9 cellular contexts compared by ENCODE assay signal in genomic region chr6:167094436-167094819, GRCh38. TPM values are rescaled to one million over a fixed set of nuclear protein-coding genes. Genes with fewer than 3 reads are reported as not detected.
DNase-seq lines count a peak whose midpoint lies in the region; ATAC-seq and TF ChIP-seq lines count a peak whose summit lies in the region.
"Had no signal": no experiment of that assay in that cellular context is flagged by ENCODE, and none has a peak within 500 bp of the region (broad histone marks: within the 10 kb centered on the region; RNA-seq: fewer than 3 reads in every experiment).

No MANE protein-coding gene starts in this region.

- no peaks in the 10 kb centered on the region for H3K36me3 ChIP-seq in GM06990 (ENCODE audit: control insufficient read depth, insufficient read depth, low read length)
- H3K36me3 ChIP-seq in endodermal cell (ENCODE audit: control insufficient read depth, insufficient read depth, low read length): no peaks in the 10 kb centered on the region
- H3K36me3 ChIP-seq in mucosa of descending colon (ENCODE audit: low read depth): no peaks in the 10 kb centered on the region
- H3K36me3 ChIP-seq: HAP-1 had no signal

- peaks cover 18% of the 10 kb centered on the region for H3K4me1 ChIP-seq in endodermal cell (ENCODE audit: control insufficient read depth, insufficient read depth, low read length)
- H3K4me1 ChIP-seq in mucosa of descending colon (ENCODE audit: low read depth): no peaks in the 10 kb centered on the region
- H3K4me1 ChIP-seq: HAP-1 had no signal

- 80 to 82% methylated on average over 12 of the region's 12 CpGs for WGBS in endodermal cell (ENCODE audit: insufficient coverage in 1 of 2, insufficient read length in 1 of 2), 2 experiments

- DNase-seq in GM06990 (ENCODE audit: extremely low read depth, insufficient read length) (no peak), endodermal cell (peak; percentile 75), mucosa of descending colon (no peak), T1000 (lab: John Stamatoyannopoulos, UW) (no peak), nucleus accumbens (lab: John Stamatoyannopoulos, UW) (no peak), NCI-H345 (lab: John Stamatoyannopoulos, UW) (no peak)

- intact Hi-C loops in mucosa of descending colon (cut with DNase I, micrococcal nuclease): no loop called here

- H3K4me3 Mint-ChIP-seq in endodermal cell: no peak overlapping the region

- peaks cover 4% of the 10 kb centered on the region for H3K9me3 Mint-ChIP-seq in endodermal cell

- peaks cover 26% of the 10 kb centered on the region for H3K4me1 Mint-ChIP-seq in endodermal cell

- H3K36me3 Mint-ChIP-seq in endodermal cell (ENCODE audit: low read depth): no peaks in the 10 kb centered on the region

- H3K27me3 ChIP-seq in GM06990 (replicated peaks; ENCODE audit: control insufficient read depth, insufficient read depth, low read length) (no peaks in the 10 kb centered on the region), endodermal cell (ENCODE audit: control insufficient read depth, insufficient read depth, low read length, poor library complexity, severe bottlenecking) (no peaks in the 10 kb centered on the region)

- ATAC-seq in GM21360 (IDR thresholded peaks at IDR 0.05; ENCODE audit: unreplicated experiment) (peak; percentile 5), HG03457 (IDR thresholded peaks at IDR 0.05; ENCODE audit: unreplicated experiment) (peak; percentile 15), mucosa of descending colon (no peak)

- TF ChIP-seq CTCF in GM06990 (IDR thresholded peaks at IDR 0.05; ENCODE audit: insufficient read depth, low read length, poor library complexity, severe bottlenecking): no peak
- no peak for TF ChIP-seq CTCF in endodermal cell (conservative IDR thresholded peaks at IDR 0.05)
- TF ChIP-seq CTCF in mucosa of descending colon (IDR thresholded peaks at IDR 0.05): no peak

- H3K27me3 Mint-ChIP-seq in endodermal cell (ENCODE audit: insufficient read depth): peaks cover 3% of the 10 kb centered on the region

- H3K9me3 ChIP-seq in endodermal cell (ENCODE audit: control insufficient read depth, low read length) (no peaks in the 10 kb centered on the region), mucosa of descending colon (no peaks in the 10 kb centered on the region)
- H3K9me3 ChIP-seq: HAP-1 had no signal

- H3K27ac ChIP-seq in endodermal cell (ENCODE audit: low read depth, low read length): peak overlapping the region; percentile 3

- H3K4me3 ChIP-seq in GM06990 (replicated peaks; ENCODE audit: low read depth, low read length) (peak overlapping the region; percentile 73), endodermal cell (ENCODE audit: low read length) (peak overlapping the region; percentile 8), mucosa of descending colon (no peak overlapping the region)
- H3K4me3 ChIP-seq: HAP-1 had no signal

- peak overlapping the region; percentile 93 for H3K27ac Mint-ChIP-seq in endodermal cell

- H3K9ac ChIP-seq in endodermal cell (ENCODE audit: extremely low read depth, low read length, poor library complexity, severe bottlenecking): no peak overlapping the region

RNA-seq across cellular contexts. Expression of gene CCR6, which starts 28.5 kb away (rescaled TPM):
- not detected for total RNA-seq in endodermal cell
- not detected for polyA plus RNA-seq in endodermal cell (2013, experiment 1 of 2)
- not detected for polyA plus RNA-seq in endodermal cell (2013, experiment 2 of 2)
- under 1 TPM in 2 of 3 donors, not detected in 1; 0.17 to 0.43 TPM for total RNA-seq in mucosa of descending colon
